Comparison of ENCODE assay signal across 24 cellular contexts in genomic region chr9:5292141-5292540, GRCh38. TPM values are rescaled to one million over a fixed set of nuclear protein-coding genes. Genes with fewer than 3 reads are reported as not detected.
DNase-seq lines count a peak whose midpoint lies in the region; ATAC-seq, FAIRE-seq and TF ChIP-seq lines count a peak whose summit lies in the region.
"Had no signal": no experiment of that assay in that cellular context is flagged by ENCODE, and none has a peak within 500 bp of the region (broad histone marks: within the 10 kb centered on the region; RNA-seq: fewer than 3 reads in every experiment).

No MANE protein-coding gene starts in this region.

- H3K27me3 Mint-ChIP-seq in astrocyte (ENCODE audit: low read depth, unreplicated experiment), result no peaks in the 10 kb centered on the region
- H3K27me3 Mint-ChIP-seq: CD4-positive, alpha-beta T cell had no signal

- H4K20me1 ChIP-seq in astrocyte (ENCODE audit: insufficient read depth, low read length), result no peaks in the 10 kb centered on the region

- no peaks in the 10 kb centered on the region for H3K36me3 ChIP-seq in astrocyte (ENCODE audit: insufficient read depth, low read length)

- H3K9me3 ChIP-seq in astrocyte (ENCODE audit: insufficient read depth, low read depth, low read length), result no peaks in the 10 kb centered on the region

- H3K4me2 ChIP-seq in astrocyte (ENCODE audit: low read length), result no peak overlapping the region

- H3K36me3 Mint-ChIP-seq in astrocyte (ENCODE audit: low read depth, unreplicated experiment), result peaks cover 2% of the 10 kb centered on the region

- peaks cover 7% of the 10 kb centered on the region for H3K9me3 Mint-ChIP-seq in astrocyte (ENCODE audit: unreplicated experiment)

- ATAC-seq in HG03039 (IDR thresholded peaks at IDR 0.05; ENCODE audit: unreplicated experiment) (no peak), GM18517 (IDR thresholded peaks at IDR 0.05; ENCODE audit: unreplicated experiment) (no peak)
- ATAC-seq: K562 had no signal

- H3K4me1 Mint-ChIP-seq in astrocyte (ENCODE audit: low read depth, unreplicated experiment), result no peaks in the 10 kb centered on the region

- H3K4me3 ChIP-seq in HFF-Myc (replicated peaks; ENCODE audit: low read depth, low read length) (no peak overlapping the region), astrocyte (ENCODE audit: insufficient read depth, low read depth, low read length) (no peak overlapping the region), skeletal muscle cell (ENCODE audit: low read depth, low read length) (no peak overlapping the region)
- H3K4me3 ChIP-seq: K562 had no signal

- H3K4me3 Mint-ChIP-seq in astrocyte (ENCODE audit: unreplicated experiment), result no peak overlapping the region
- H3K4me3 Mint-ChIP-seq: CD4-positive, alpha-beta T cell had no signal

- H3K4me1 ChIP-seq in astrocyte (ENCODE audit: insufficient read depth, low read length), result no peaks in the 10 kb centered on the region

- H3K79me2 ChIP-seq in astrocyte (ENCODE audit: insufficient read depth, low read length), result no peaks in the 10 kb centered on the region

- H2AFZ ChIP-seq in astrocyte (ENCODE audit: low read depth, low read length), result no peak overlapping the region

- no peak overlapping the region for H3K27ac ChIP-seq in astrocyte (ENCODE audit: low read depth, low read length)
- H3K27ac ChIP-seq: C4-2B, HL-60 had no signal

- H3K9ac ChIP-seq in astrocyte (ENCODE audit: low read length), result no peak overlapping the region

- no peaks in the 10 kb centered on the region for H3K27me3 ChIP-seq in astrocyte (ENCODE audit: insufficient read depth, low read length)

- no peak for FAIRE-seq in astrocyte (lab: Jason Lieb, UNC)
- FAIRE-seq: A204.1, GM12892, GM18507, HTR-8/SVneo, K562 had no signal

- DNase-seq in EH (ENCODE audit: low read depth) (peak; percentile 68), HFF-Myc (ENCODE audit: extremely low read depth, low read depth) (peak; percentile 43), astrocyte (ENCODE audit: low read depth) (peak; percentile 56), skeletal muscle cell (ENCODE audit: low read depth) (peak; percentile 2), NCI-H748 treated with DMSO at 0.1 percent for 48 hours (lab: John Stamatoyannopoulos, UW) (no peak), A172 (ENCODE audit: low spot score) (no peak)
- DNase-seq: ACHN; AML-193; CD4-positive, alpha-beta T cell; DMS153; DMS79; GDM1; GOT3; H7; IMR-90 had no signal

- H3K27ac Mint-ChIP-seq in astrocyte (ENCODE audit: unreplicated experiment), result no peak overlapping the region
- H3K27ac Mint-ChIP-seq: CD4-positive, alpha-beta T cell had no signal

- TF ChIP-seq CTCF in HFF-Myc (IDR thresholded peaks at IDR 0.05; ENCODE audit: low read depth, low read length, missing control alignments) (no peak), astrocyte (IDR thresholded peaks at IDR 0.05; ENCODE audit: insufficient read depth, low read depth, low read length) (no peak)

RNA-seq across cellular contexts. Expression of gene RLN2, which starts 12.4 kb away (rescaled TPM):
- 0.52 and 0.55 TPM in 2 replicates for total RNA-seq in astrocyte
- not detected in 2 replicates for total RNA-seq in A172 (2014; rRNA removed; shearing (Covaris generic))
- total RNA-seq: IMR-90, K562 had no signal

RNA-seq across cellular contexts. Expression of gene RLN1, which starts 47.5 kb away (rescaled TPM):
- total RNA-seq in astrocyte, result 0.53 TPM in 1 of 2 replicates, not detected in the other
- total RNA-seq in A172 (2014; rRNA removed; shearing (Covaris generic)), result not detected in 2 replicates
- total RNA-seq: IMR-90, K562 had no signal

Comparison
In these comparisons a context has a peak if more than half of its experiments do, and no peak if none do; other contexts are left out.
1. DNase-seq: peak in EH (single experiment), HFF-Myc (single experiment), astrocyte (single experiment) and skeletal muscle cell (single experiment); none in NCI-H748 treated with DMSO at 0.1 percent for 48 hours (single experiment) and A172 (single experiment).